8 cellular contexts compared by ENCODE assay signal in genomic region chr1:47710075-47711071, GRCh38.
DNase-seq lines count a peak whose midpoint lies in the region; ATAC-seq, FAIRE-seq and TF ChIP-seq lines count a peak whose summit lies in the region.

No MANE protein-coding gene starts in this region.

- H3K9me1 ChIP-seq in keratinocyte (ENCODE audit: control insufficient read depth, extremely low read depth, insufficient read depth, low read length): no peaks in the 10 kb centered on the region

- H3K9ac ChIP-seq in keratinocyte (ENCODE audit: control insufficient read depth, extremely low read depth, insufficient read depth, low read length): no peak overlapping the region

- H3K4me3 Mint-ChIP-seq in CD14-positive monocyte: peak overlapping the region in 1 of 2 donors; percentile 70

- no peak for DNase-seq in CD14-positive monocyte (ENCODE audit: low spot score)
- peak; percentile 52 for DNase-seq in NB4 (ENCODE audit: low read depth)
- peak; percentile 84 for DNase-seq in activated CD4-positive, CD25-positive, alpha-beta regulatory T cell treated with anti-CD3 and anti-CD28 coated beads, Interleukin-2, amount 50 U/mL, for 72 hours
- DNase-seq in central memory CD4-positive, alpha-beta T cell: peak; percentile 37
- no peak for DNase-seq in keratinocyte (ENCODE audit: low read depth, low spot score)
- DNase-seq in stimulated activated CD4-positive, alpha-beta T cell treated with anti-CD3 and anti-CD28 coated beads, Interleukin-12 subunit alpha, Interleukin-12 subunit beta, amount 100 ng/mL, for 48 hours (ENCODE audit: low read depth in 2 of 3, low spot score in 1 of 3): peak; percentile 40 to 67 (median 63)
- no peak for DNase-seq in AML-193 (lab: John Stamatoyannopoulos, UW)

- peak; percentile 67 for ATAC-seq in GM21381 (IDR thresholded peaks at IDR 0.05; ENCODE audit: unreplicated experiment)

- no peaks in the 10 kb centered on the region for H3K9me3 ChIP-seq in keratinocyte (ENCODE audit: control insufficient read depth, low read depth, low read length)

- H3K36me3 Mint-ChIP-seq in CD14-positive monocyte: no peaks in the 10 kb centered on the region

- peaks cover 0 to 3% (median 0%) of the 10 kb centered on the region in 7 donors for H3K9me3 Mint-ChIP-seq in CD14-positive monocyte

- no peaks in the 10 kb centered on the region for H4K20me1 ChIP-seq in keratinocyte (ENCODE audit: control insufficient read depth, extremely low read depth, insufficient read depth, low read length)

- H3K4me1 Mint-ChIP-seq in CD14-positive monocyte: peaks cover 14% of the 10 kb centered on the region

- no peak overlapping the region for H3K27ac Mint-ChIP-seq in CD14-positive monocyte

- no peaks in the 10 kb centered on the region for H3K36me3 ChIP-seq in keratinocyte (ENCODE audit: control insufficient read depth in 2 of 2, extremely low read depth in 1 of 2, insufficient read depth in 2 of 2, low read length in 2 of 2)

- H2AFZ ChIP-seq in keratinocyte (ENCODE audit: control insufficient read depth, low read length): peak overlapping the region; percentile 36

- dilution Hi-C loops in keratinocyte (cut with MboI; ENCODE audit: extremely low pct_ligation_motif_present, low sequenced_read_pairs): no loop called here

- no peak for TF ChIP-seq POLR2A in NB4 (IDR thresholded peaks at IDR 0.05; ENCODE audit: extremely low read depth, insufficient read length)

- H3K4me3 ChIP-seq in NB4 (ENCODE audit: low read depth, low read length) (no peak overlapping the region), keratinocyte (ENCODE audit: control insufficient read depth in 2 of 3, extremely low read depth in 1 of 3, insufficient read depth in 2 of 3, low read depth in 1 of 3, low read length in 3 of 3) (peak overlapping the region; percentile 18 to 50 (median 47))

- no peak overlapping the region for H3K27ac ChIP-seq in keratinocyte (ENCODE audit: control insufficient read depth, insufficient read depth, low read length)

- peak overlapping the region; percentile 76 for H3K4me2 ChIP-seq in keratinocyte (ENCODE audit: control insufficient read depth, extremely low read depth, insufficient read depth, low read depth, low read length)

- peak; percentile 94 for TF ChIP-seq CTCF in CD14-positive monocyte (IDR thresholded peaks at IDR 0.05)
- TF ChIP-seq CTCF in NB4 (IDR thresholded peaks at IDR 0.05; ENCODE audit: low read depth, low read length): peak; percentile 80
- peak; percentile 91 to 99 (median 95) for TF ChIP-seq CTCF in keratinocyte (optimal IDR thresholded peaks at IDR 0.05 in 1 of 3, IDR thresholded peaks at IDR 0.05 in 1 of 3, conservative IDR thresholded peaks at IDR 0.05 in 1 of 3; ENCODE audit: extremely low read depth in 1 of 3, insufficient read depth in 2 of 3, low read length in 3 of 3)

- peaks cover 76 to 83% (median 78%) of the 10 kb centered on the region in 3 donors for H3K27me3 Mint-ChIP-seq in CD14-positive monocyte (ENCODE audit: low read depth in 3 of 3)

- H3K79me2 ChIP-seq in keratinocyte (ENCODE audit: control insufficient read depth, insufficient read depth, low read length): no peaks in the 10 kb centered on the region

- FAIRE-seq in keratinocyte (lab: Jason Lieb, UNC): no peak

- H3K4me1 ChIP-seq in keratinocyte (ENCODE audit: control insufficient read depth, extremely low read depth, insufficient read depth, low read length): peaks cover 7% of the 10 kb centered on the region

- intact Hi-C loops in CD14-positive monocyte (cut with micrococcal nuclease): loop anchor here (5.0 to 10.0 kb wide), 2 partner anchors 276 to 323 kb away; partner anchors contain the start of gene FOXD2 (in 1 of the 2)

- H3K27me3 ChIP-seq in keratinocyte (ENCODE audit: control insufficient read depth, extremely low read depth, insufficient read depth, low read length): peaks cover 69% of the 10 kb centered on the region

Comparison
In these comparisons a context has a peak if more than half of its experiments do, and no peak if none do; other contexts are left out.
1. DNase-seq: peak in NB4 (single experiment), activated CD4-positive, CD25-positive, alpha-beta regulatory T cell treated with anti-CD3 and anti-CD28 coated beads, Interleukin-2, amount 50 U/mL, for 72 hours (single experiment), central memory CD4-positive, alpha-beta T cell (single experiment) and stimulated activated CD4-positive, alpha-beta T cell treated with anti-CD3 and anti-CD28 coated beads, Interleukin-12 subunit alpha, Interleukin-12 subunit beta, amount 100 ng/mL, for 48 hours (3 of 3); none in CD14-positive monocyte (single experiment), keratinocyte (single experiment) and AML-193 (0 of 2).
2. Peak in every context shown above with its lines, with median percentiles within 50 percentile points of each other: CTCF ChIP-seq.